In genomic region chr6:138773177-138774091, GRCh38 we compare ENCODE assay signal across 8 cellular contexts. TPM values are rescaled to one million over a fixed set of nuclear protein-coding genes. Genes with fewer than 3 reads are reported as not detected.
DNase-seq lines count a peak whose midpoint lies in the region; ATAC-seq and TF ChIP-seq lines count a peak whose summit lies in the region.

Gene CCDC28A (plus strand): TSS chr6:138773769. CDS start chr6:138776121, 2,352 bp downstream.

- H3K9me3 ChIP-seq in OCI-LY3 (ENCODE audit: insufficient read depth, low read length): no peaks in the 10 kb centered on the region

- peak within 1 kb of the TSS; percentile 84 for H3K4me2 ChIP-seq in OCI-LY3 (ENCODE audit: low read length)

- DNase-seq in D341Med (ENCODE audit: low spot score): peak; percentile 93
- peak; percentile 90 for DNase-seq in HuH-7 (ENCODE audit: low spot score)
- DNase-seq in activated CD8-positive, alpha-beta memory T cell treated with anti-CD3 and anti-CD28 coated beads, Interleukin-2, amount 50 U/mL, for 48 hours: peak; percentile 93
- peak; percentile 85 for DNase-seq in endothelial cell (ENCODE audit: low spot score)
- peak; percentile 82 to 90 for DNase-seq in mesothelial cell of epicardium (ENCODE audit: low spot score in 2 of 2, unreplicated experiment in 2 of 2)
- peak; percentile 82 to 85 for DNase-seq in stimulated activated CD8-positive, alpha-beta memory T cell treated with anti-CD3 and anti-CD28 coated beads, Interleukin-15, amount 100 ng/mL, for 48 hours (ENCODE audit: low read depth in 2 of 2)

- peak within 1 kb of the TSS; percentile 97 for H3K4me3 ChIP-seq in OCI-LY3 (ENCODE audit: low read length)

- H3K27me3 Mint-ChIP-seq in endothelial cell (ENCODE audit: unreplicated experiment): peaks cover 2% of the 10 kb centered on the region
- H3K27me3 Mint-ChIP-seq in mesothelial cell of epicardium (ENCODE audit: low read depth): no peaks in the 10 kb centered on the region

- no peaks in the 10 kb centered on the region for H3K9me3 Mint-ChIP-seq in endothelial cell (ENCODE audit: unreplicated experiment)
- H3K9me3 Mint-ChIP-seq in mesothelial cell of epicardium: no peaks in the 10 kb centered on the region

- peaks cover 15% of the 10 kb centered on the region for H3K4me1 Mint-ChIP-seq in endothelial cell (ENCODE audit: unreplicated experiment)
- peaks cover 24% of the 10 kb centered on the region for H3K4me1 Mint-ChIP-seq in mesothelial cell of epicardium

- H3K27ac ChIP-seq in OCI-LY3 (ENCODE audit: low read length): peak within 1 kb of the TSS; percentile 83

- H3K4me1 ChIP-seq in OCI-LY3 (ENCODE audit: low read length): peaks cover 28% of the 10 kb centered on the region

- no peaks in the 10 kb centered on the region for H3K36me3 Mint-ChIP-seq in endothelial cell (ENCODE audit: low read depth, unreplicated experiment)
- H3K36me3 Mint-ChIP-seq in mesothelial cell of epicardium: peaks cover 12% of the 10 kb centered on the region

- H3K27ac Mint-ChIP-seq in endothelial cell (ENCODE audit: unreplicated experiment): peak within 1 kb of the TSS; percentile 100
- peak within 1 kb of the TSS; percentile 99 for H3K27ac Mint-ChIP-seq in mesothelial cell of epicardium

- 0 out of 2 replicates have a peak, but pooled peaks cover 3% of the 10 kb centered on the region for H3K79me2 ChIP-seq in OCI-LY3 (ENCODE audit: low read length)

- H3K9ac ChIP-seq in OCI-LY3 (ENCODE audit: low read length): peak within 1 kb of the TSS; percentile 90

- H3K27me3 ChIP-seq in OCI-LY3 (ENCODE audit: low read depth, low read length): no peaks in the 10 kb centered on the region

- peak; percentile 95 for ATAC-seq in GM21515 (IDR thresholded peaks at IDR 0.05; ENCODE audit: unreplicated experiment)

- TF ChIP-seq CTCF in OCI-LY3 (IDR thresholded peaks at IDR 0.05; ENCODE audit: low read depth, low read length): no peak
- no peak for TF ChIP-seq CTCF in endothelial cell (IDR thresholded peaks at IDR 0.05; ENCODE audit: unreplicated experiment)
- no peak for TF ChIP-seq CTCF in mesothelial cell of epicardium (IDR thresholded peaks at IDR 0.05; ENCODE audit: unreplicated experiment)

- H2AFZ ChIP-seq in OCI-LY3 (ENCODE audit: low read depth, low read length): peak within 1 kb of the TSS; percentile 90

- H3K4me3 Mint-ChIP-seq in endothelial cell (ENCODE audit: unreplicated experiment): peak within 1 kb of the TSS; percentile 99
- peak within 1 kb of the TSS; percentile 100 for H3K4me3 Mint-ChIP-seq in mesothelial cell of epicardium

- no peaks in the 10 kb centered on the region for H3K36me3 ChIP-seq in OCI-LY3 (replicated peaks; ENCODE audit: low read depth, low read length)

- no peaks in the 10 kb centered on the region for H4K20me1 ChIP-seq in OCI-LY3 (ENCODE audit: insufficient read depth, low read length)

RNA-seq across cellular contexts. Expression of gene CCDC28A, which starts in this region (rescaled TPM):
- total RNA-seq in endothelial cell (ENCODE audit: unreplicated experiment) (8.1 TPM), mesothelial cell of epicardium (12.7 to 15.0 TPM (median 13.3 TPM) in 3 replicates)

Comparison
In these comparisons a context has a peak if more than half of its experiments do, and no peak if none do; other contexts are left out.
1. Peak in every context shown above with its lines: DNase-seq, ATAC-seq, H3K4me3 ChIP-seq and H3K27ac ChIP-seq.